In genomic region chr14:35824446-35825165, GRCh38 we compare ENCODE assay signal across 8 cellular contexts. TPM values are rescaled to one million over a fixed set of nuclear protein-coding genes. Genes with fewer than 3 reads are reported as not detected.
DNase-seq lines count a peak whose midpoint lies in the region; ATAC-seq and TF ChIP-seq lines count a peak whose summit lies in the region.
"Not testable (repeated sequence)": the region's sequence is repeated elsewhere in the genome, so short reads cannot be mapped to it uniquely, and the experiment has no call there.

No MANE protein-coding gene starts in this region.

- not testable (repeated sequence) for DNase-seq in A673 (ENCODE audit: low spot score); MG63; activated CD4-positive, alpha-beta T cell treated with anti-CD3 and anti-CD28 coated beads for 36 hours; activated T-cell treated with anti-CD3 and anti-CD28 coated beads, Interleukin-2, amount 50 U/mL, for 72 hours; MCF 10A (ENCODE audit: unreplicated experiment); esophagus squamous epithelium (lab: John Stamatoyannopoulos, UW); naive thymus-derived CD8-positive, alpha-beta T cell; thoracic aorta (ENCODE audit: low spot score)

- WGBS in esophagus squamous epithelium, 2 donors: no CpG with 5 or more reads among the region's 55 CpGs

- CTCF ChIA-PET in A673 (lab: Charles Lee); activated CD4-positive, alpha-beta T cell treated with anti-CD3 and anti-CD28 coated beads for 36 hours (lab: Charles Lee): not testable (repeated sequence)
- CTCF ChIA-PET in MCF 10A (lab: Yijun Ruan, JAX): interaction anchor here (1.9 to 2.1 kb wide), 2 partner anchors 8 to 10 kb away, joined by 9 to 14 read pairs; no protein-coding TSS in a partner anchor

- H3K36me3 ChIP-seq in A673 (ENCODE audit: insufficient read depth, low read length, poor library complexity, severe bottlenecking); MG63; esophagus squamous epithelium; thoracic aorta: not testable (repeated sequence)

- not testable (repeated sequence) for H3K27me3 ChIP-seq in A673 (replicated peaks; ENCODE audit: insufficient read depth, low read depth, low read length, poor library complexity); MG63; esophagus squamous epithelium; thoracic aorta (replicated peaks; ENCODE audit: insufficient read depth)

- H3K27me3 Mint-ChIP-seq in activated CD4-positive, alpha-beta T cell treated with anti-CD3 and anti-CD28 coated beads for 36 hours; activated T-cell treated with anti-CD3 and anti-CD28 coated beads, Interleukin-2, amount 50 U/mL, for 72 hours (ENCODE audit: low read depth); MCF 10A (ENCODE audit: insufficient read depth, unreplicated experiment); naive thymus-derived CD8-positive, alpha-beta T cell: not testable (repeated sequence)

- not testable (repeated sequence) for H3K27ac Mint-ChIP-seq in activated CD4-positive, alpha-beta T cell treated with anti-CD3 and anti-CD28 coated beads for 36 hours; activated T-cell treated with anti-CD3 and anti-CD28 coated beads, Interleukin-2, amount 50 U/mL, for 72 hours; MCF 10A (ENCODE audit: low read depth, unreplicated experiment); naive thymus-derived CD8-positive, alpha-beta T cell

- not testable (repeated sequence) for H3K9me3 Mint-ChIP-seq in activated CD4-positive, alpha-beta T cell treated with anti-CD3 and anti-CD28 coated beads for 36 hours (ENCODE audit: low read depth); activated T-cell treated with anti-CD3 and anti-CD28 coated beads, Interleukin-2, amount 50 U/mL, for 72 hours; MCF 10A (ENCODE audit: unreplicated experiment); naive thymus-derived CD8-positive, alpha-beta T cell

- not testable (repeated sequence) for H3K36me3 Mint-ChIP-seq in activated CD4-positive, alpha-beta T cell treated with anti-CD3 and anti-CD28 coated beads for 36 hours (ENCODE audit: low read depth); activated T-cell treated with anti-CD3 and anti-CD28 coated beads, Interleukin-2, amount 50 U/mL, for 72 hours (ENCODE audit: insufficient read depth in 2 of 2); MCF 10A (ENCODE audit: insufficient read depth, unreplicated experiment); naive thymus-derived CD8-positive, alpha-beta T cell

- POLR2A ChIA-PET in A673 (lab: Charles Lee; ENCODE audit: low non-redundant PET); activated CD4-positive, alpha-beta T cell treated with anti-CD3 and anti-CD28 coated beads for 36 hours (lab: Charles Lee): not testable (repeated sequence)
- POLR2A ChIA-PET in MCF 10A (lab: Yijun Ruan, JAX): interaction anchor here (0.6 to 2.2 kb wide), 3 partner anchors 7 to 133 kb away, joined by 4 to 9 read pairs (median 7); no protein-coding TSS in a partner anchor
- POLR2A ChIA-PET in naive thymus-derived CD8-positive, alpha-beta T cell (lab: Charles Lee): interaction anchor here (1.4 kb wide), 1 partner anchor 18 kb away, joined by 3 read pairs; no protein-coding TSS in a partner anchor

- H3K4me3 Mint-ChIP-seq in activated CD4-positive, alpha-beta T cell treated with anti-CD3 and anti-CD28 coated beads for 36 hours: peak overlapping the region; percentile 71
- peak overlapping the region; percentile 84 to 94 for H3K4me3 Mint-ChIP-seq in activated T-cell treated with anti-CD3 and anti-CD28 coated beads, Interleukin-2, amount 50 U/mL, for 72 hours
- H3K4me3 Mint-ChIP-seq in MCF 10A (ENCODE audit: unreplicated experiment): peak overlapping the region; percentile 85
- H3K4me3 Mint-ChIP-seq in naive thymus-derived CD8-positive, alpha-beta T cell: peak overlapping the region in 6 of 10 donors; percentile 85 to 94 (median 90)

- intact Hi-C loops in A673 (cut with micrococcal nuclease; ENCODE audit: unreplicated experiment); esophagus squamous epithelium (cut with DNase I): not testable (repeated sequence)
- intact Hi-C loops in activated CD4-positive, alpha-beta T cell treated with anti-CD3 and anti-CD28 coated beads for 36 hours (cut with DNase I, micrococcal nuclease): loop anchor here (5.0 kb wide), 3 partner anchors 292 to 702 kb away; partner anchors contain the start of genes INSM2 (in 1 of the 2), MBIP (in 1 of the 2), PPP2R3C (in 1 of the 2) and PRORP (in 1 of the 2)
- intact Hi-C loops in MCF 10A (cut with micrococcal nuclease): loop anchor here (5.0 kb wide), 1 partner anchor 53 kb away; no protein-coding TSS in a partner anchor

- H3K4me1 ChIP-seq in A673 (ENCODE audit: insufficient read depth, low read length, poor library complexity, severe bottlenecking) (peaks cover 11% of the 10 kb centered on the region), esophagus squamous epithelium (peaks cover 10 to 50% (median 11%) of the 10 kb centered on the region in 3 donors), thoracic aorta (ENCODE audit: control insufficient read depth in 1 of 2, low read depth in 2 of 2) (peaks cover 0 to 11% of the 10 kb centered on the region in 2 donors)

- H3K4me1 Mint-ChIP-seq in activated CD4-positive, alpha-beta T cell treated with anti-CD3 and anti-CD28 coated beads for 36 hours: peaks cover 22% of the 10 kb centered on the region
- peaks cover 22% of the 10 kb centered on the region for H3K4me1 Mint-ChIP-seq in activated T-cell treated with anti-CD3 and anti-CD28 coated beads, Interleukin-2, amount 50 U/mL, for 72 hours (ENCODE audit: low read depth)
- peaks cover 34% of the 10 kb centered on the region for H3K4me1 Mint-ChIP-seq in MCF 10A (ENCODE audit: insufficient read depth, unreplicated experiment)
- peaks cover 12 to 22% (median 17%) of the 10 kb centered on the region in 4 donors for H3K4me1 Mint-ChIP-seq in naive thymus-derived CD8-positive, alpha-beta T cell

- not testable (repeated sequence) for TF ChIP-seq POLR2A in esophagus squamous epithelium (IDR thresholded peaks at IDR 0.05)

- not testable (repeated sequence) for H3K9me3 ChIP-seq in A673 (ENCODE audit: low read depth, low read length, poor library complexity, severe bottlenecking); MG63; esophagus squamous epithelium; thoracic aorta

- H3K27ac ChIP-seq in A673 (ENCODE audit: low read depth, low read length, poor library complexity, severe bottlenecking); esophagus squamous epithelium; thoracic aorta: not testable (repeated sequence)

- H3K4me3 ChIP-seq in A673 (ENCODE audit: low read depth, low read length, poor library complexity, severe bottlenecking) (peak overlapping the region; percentile 71), MG63 (peak overlapping the region; percentile 69; the same call in 1 of the 2 replicates), esophagus squamous epithelium (peak overlapping the region in 3 of 4 donors; percentile 76 to 98 (median 79)), thoracic aorta (peak overlapping the region; percentile 100)

- ATAC-seq in activated CD4-positive, alpha-beta T cell treated with anti-CD3 and anti-CD28 coated beads for 36 hours; activated T-cell treated with anti-CD3 and anti-CD28 coated beads, Interleukin-2, amount 50 U/mL, for 72 hours (replicated peaks in 1 of 2); naive thymus-derived CD8-positive, alpha-beta T cell; thoracic aorta (ENCODE audit: insufficient number of reproducible peaks, low FRiP score, low read depth): not testable (repeated sequence)

- BruUV-seq in A673 (replicated peaks; lab: Mats Ljungman, UMichigan); MCF 10A (replicated peaks; lab: Mats Ljungman, UMichigan): not testable (repeated sequence)

- TF ChIP-seq CTCF in A673 (conservative IDR thresholded peaks at IDR 0.05; ENCODE audit: low read depth, low read length); MCF 10A (IDR thresholded peaks at IDR 0.05; ENCODE audit: unreplicated experiment); esophagus squamous epithelium (IDR thresholded peaks at IDR 0.05); thoracic aorta (IDR thresholded peaks at IDR 0.05): not testable (repeated sequence)

RNA-seq across cellular contexts. Expression of gene BRMS1L, which starts 1.5 kb away (rescaled TPM):
- total RNA-seq in A673 (2021) (14.4 and 14.6 TPM in 2 replicates), MCF 10A (2022) (7.8 and 10.8 TPM in 2 replicates), esophagus squamous epithelium (1 to 10 TPM; 2.4 to 9.0 (median 5.3) TPM), thoracic aorta (10 to 100 TPM in 1 of 2 donors, 1 to 10 TPM in 1; 5.0 to 12.8 TPM)
- total RNA-seq in MG63 (2014; rRNA removed; shearing (Covaris generic); ENCODE audit: low replicate concordance): 1.4 and 2.2 TPM in 2 replicates
- 1 to 10 TPM; 5.3 to 7.8 TPM for total RNA-seq in activated CD4-positive, alpha-beta T cell treated with anti-CD3 and anti-CD28 coated beads for 36 hours
- total RNA-seq in activated T-cell treated with anti-CD3 and anti-CD28 coated beads, Interleukin-2, amount 50 U/mL, for 72 hours: 1 to 10 TPM; 4.5 to 5.9 TPM
- total RNA-seq in naive thymus-derived CD8-positive, alpha-beta T cell: 1 to 10 TPM; 6.2 to 6.9 TPM
- 1 to 10 TPM; 1.8 to 3.6 (median 2.7) TPM for polyA plus RNA-seq in naive thymus-derived CD8-positive, alpha-beta T cell

RNA-seq across cellular contexts. Expression of gene RALGAPA1, which starts 15.5 kb away (rescaled TPM):
- total RNA-seq in A673 (2021) (42.4 and 43.5 TPM in 2 replicates), MCF 10A (2022) (46.9 and 52.3 TPM in 2 replicates), esophagus squamous epithelium (10 to 100 TPM; 22.5 to 78.6 (median 39.8) TPM), thoracic aorta (10 to 100 TPM; 73.2 to 88.0 TPM)
- total RNA-seq in MG63 (2014; rRNA removed; shearing (Covaris generic); ENCODE audit: low replicate concordance): 5.9 and 9.8 TPM in 2 replicates
- 10 to 100 TPM; 20.3 to 22.0 TPM for total RNA-seq in activated CD4-positive, alpha-beta T cell treated with anti-CD3 and anti-CD28 coated beads for 36 hours
- total RNA-seq in activated T-cell treated with anti-CD3 and anti-CD28 coated beads, Interleukin-2, amount 50 U/mL, for 72 hours: 10 to 100 TPM; 34.0 to 41.8 TPM
- 10 to 100 TPM; 74.0 to 74.2 TPM for total RNA-seq in naive thymus-derived CD8-positive, alpha-beta T cell
- 10 to 100 TPM; 15.3 to 25.9 (median 17.2) TPM for polyA plus RNA-seq in naive thymus-derived CD8-positive, alpha-beta T cell
